Comparison of ENCODE assay signal across 20 cellular contexts in genomic region chr1:27617420-27617819, GRCh38. TPM values are rescaled to one million over a fixed set of nuclear protein-coding genes. Genes with fewer than 3 reads are reported as not detected.
DNase-seq lines count a peak whose midpoint lies in the region; ATAC-seq and TF ChIP-seq lines count a peak whose summit lies in the region.
"Had no signal": no experiment of that assay in that cellular context is flagged by ENCODE, and none has a peak within 500 bp of the region (broad histone marks: within the 10 kb centered on the region; RNA-seq: fewer than 3 reads in every experiment).

No MANE protein-coding gene starts in this region.

- no peak overlapping the region for H3K4me3 ChIP-seq in GM23338
- H3K4me3 ChIP-seq: GM23248, ovary had no signal

- H2AFZ ChIP-seq in GM23338, result peak overlapping the region; percentile 38; the same call in 1 of the 2 replicates
- H2AFZ ChIP-seq: GM23248 had no signal

- H3K36me3 ChIP-seq in GM23338 (ENCODE audit: insufficient read depth), result no peaks in the 10 kb centered on the region
- H3K36me3 ChIP-seq: BE2C, ovary had no signal

- H3K27ac Mint-ChIP-seq in CD4-positive, alpha-beta T cell, result peak overlapping the region; percentile 80
- H3K27ac Mint-ChIP-seq in GM23338, result no peak overlapping the region
- H3K27ac Mint-ChIP-seq in activated naive CD8-positive, alpha-beta T cell treated with anti-CD3 and anti-CD28 coated beads, Interleukin-2, amount 10 ng/mL, durations not matched to agents 7 days and 5 days, result peak overlapping the region; percentile 88
- H3K27ac Mint-ChIP-seq in nephron progenitor cell, result peak overlapping the region; percentile 73

- H3K4me3 Mint-ChIP-seq in CD4-positive, alpha-beta T cell, result peak overlapping the region; percentile 12
- H3K4me3 Mint-ChIP-seq in GM23338 (no peak overlapping the region; the same call in 2 of the 3 replicates), nephron progenitor cell (no peak overlapping the region)
- peak overlapping the region; percentile 66 for H3K4me3 Mint-ChIP-seq in activated naive CD8-positive, alpha-beta T cell treated with anti-CD3 and anti-CD28 coated beads, Interleukin-2, amount 10 ng/mL, durations not matched to agents 7 days and 5 days

- no peaks in the 10 kb centered on the region; the same call in 1 of the 2 replicates for H4K20me1 ChIP-seq in GM23338 (replicated peaks; ENCODE audit: insufficient read depth)

- H3K4me1 ChIP-seq in GM23338 (ENCODE audit: insufficient read depth), result peaks cover 18% of the 10 kb centered on the region
- H3K4me1 ChIP-seq: BE2C had no signal

- H3K4me2 ChIP-seq in GM23338, result no peak overlapping the region

- intact Hi-C loops in CD4-positive, alpha-beta T cell (cut with DNase I, micrococcal nuclease), result no loop called here

- H3K27me3 ChIP-seq in CD4-positive, alpha-beta T cell (ENCODE audit: control insufficient read depth, insufficient read depth, low read length), result no peaks in the 10 kb centered on the region
- H3K27me3 ChIP-seq in GM23338 (ENCODE audit: insufficient read depth), result peaks cover 6% of the 10 kb centered on the region; the same call in 1 of the 2 replicates
- H3K27me3 ChIP-seq: BE2C, ovary had no signal

- no peaks in the 10 kb centered on the region for H3K27me3 Mint-ChIP-seq in CD4-positive, alpha-beta T cell
- H3K27me3 Mint-ChIP-seq in GM23338 (ENCODE audit: insufficient read depth, low read depth, poor library complexity) (peaks cover 18% of the 10 kb centered on the region), nephron progenitor cell (ENCODE audit: low read depth, poor library complexity) (peaks cover 6% of the 10 kb centered on the region)
- no peaks in the 10 kb centered on the region for H3K27me3 Mint-ChIP-seq in activated naive CD8-positive, alpha-beta T cell treated with anti-CD3 and anti-CD28 coated beads, Interleukin-2, amount 10 ng/mL, durations not matched to agents 7 days and 5 days

- peak overlapping the region; percentile 65 for H3K27ac ChIP-seq in CD4-positive, alpha-beta T cell (ENCODE audit: low read depth, low read length)
- H3K27ac ChIP-seq in GM23338 (ENCODE audit: low read depth), result no peak overlapping the region
- H3K27ac ChIP-seq: GM23248, ovary had no signal

- ATAC-seq in CD4-positive, alpha-beta T cell (ENCODE audit: poor library complexity), result no peak
- ATAC-seq in GM23338, result no peak
- no peak for ATAC-seq in activated naive CD8-positive, alpha-beta T cell treated with anti-CD3 and anti-CD28 coated beads, Interleukin-2, amount 10 ng/mL, durations not matched to agents 7 days and 5 days (ENCODE audit: low read depth)
- ATAC-seq in HG02623 (IDR thresholded peaks at IDR 0.05; ENCODE audit: unreplicated experiment), result no peak
- no peak for ATAC-seq in GM21423 (IDR thresholded peaks at IDR 0.05; ENCODE audit: unreplicated experiment)
- ATAC-seq: esophagus mucosa, PC-3 had no signal

- no peaks in the 10 kb centered on the region for H3K79me2 ChIP-seq in GM23338 (replicated peaks; ENCODE audit: insufficient read depth)

- POLR2A ChIA-PET in CD4-positive, alpha-beta T cell (lab: Charles Lee), result interaction anchor here (3.9 kb wide), 1 partner anchor 45 kb away, joined by 23 read pairs; no protein-coding TSS in a partner anchor
- POLR2A ChIA-PET in activated naive CD8-positive, alpha-beta T cell treated with anti-CD3 and anti-CD28 coated beads, Interleukin-2, amount 10 ng/mL, durations not matched to agents 7 days and 5 days (lab: Charles Lee), result interaction anchor here (1.0 to 5.9 kb wide), 5 partner anchors 9 to 49 kb away, joined by 3 to 46 read pairs (median 8); no protein-coding TSS in a partner anchor

- no peaks in the 10 kb centered on the region for H3K9me2 ChIP-seq in GM23338 (ENCODE audit: insufficient read depth)

- CTCF ChIA-PET in CD4-positive, alpha-beta T cell (lab: Charles Lee), result interaction anchor here (1.0 to 1.4 kb wide), 2 partner anchors 44 to 52 kb away, joined by 3 to 4 read pairs; no protein-coding TSS in a partner anchor

- DNase-seq in CD4-positive, alpha-beta T cell, result no peak
- DNase-seq in GM23338 (ENCODE audit: low spot score) (no peak), nephron progenitor cell (no peak), COLO668 (lab: John Stamatoyannopoulos, UW; ENCODE audit: unreplicated experiment) (no peak), NCI-H2107 (lab: John Stamatoyannopoulos, UW) (no peak)
- no peak for DNase-seq in activated naive CD8-positive, alpha-beta T cell treated with anti-CD3 and anti-CD28 coated beads, Interleukin-2, amount 10 ng/mL, durations not matched to agents 7 days and 5 days
- DNase-seq: BE2C; DMS53; GM23248; NCI-H1436 treated with DMSO at 0.1 percent for 48 hours; NCI-H748 treated with DMSO at 0.1 percent for 48 hours; ovary; PC-3; SIG-M5; stimulated activated CD8-positive, alpha-beta memory T cell treated with anti-CD3 and anti-CD28 coated beads, Interleukin-4, amount 100 ng/mL, for 48 hours; T-helper 9 cell had no signal

- no peaks in the 10 kb centered on the region for H3K36me3 Mint-ChIP-seq in CD4-positive, alpha-beta T cell (ENCODE audit: low read depth)
- H3K36me3 Mint-ChIP-seq in GM23338 (ENCODE audit: low read depth), result no peaks in the 10 kb centered on the region; the same call in 2 of the 3 replicates
- no peaks in the 10 kb centered on the region for H3K36me3 Mint-ChIP-seq in activated naive CD8-positive, alpha-beta T cell treated with anti-CD3 and anti-CD28 coated beads, Interleukin-2, amount 10 ng/mL, durations not matched to agents 7 days and 5 days
- H3K36me3 Mint-ChIP-seq in nephron progenitor cell (ENCODE audit: low read depth), result no peaks in the 10 kb centered on the region

- H3K4me1 Mint-ChIP-seq in CD4-positive, alpha-beta T cell (ENCODE audit: low read depth), result peaks cover 67% of the 10 kb centered on the region
- H3K4me1 Mint-ChIP-seq in GM23338 (peaks cover 20% of the 10 kb centered on the region), nephron progenitor cell (peaks cover 45% of the 10 kb centered on the region)
- H3K4me1 Mint-ChIP-seq in activated naive CD8-positive, alpha-beta T cell treated with anti-CD3 and anti-CD28 coated beads, Interleukin-2, amount 10 ng/mL, durations not matched to agents 7 days and 5 days, result peaks cover 30% of the 10 kb centered on the region

- H3K9me3 ChIP-seq in CD4-positive, alpha-beta T cell (ENCODE audit: control insufficient read depth, low read length), result no peaks in the 10 kb centered on the region
- H3K9me3 ChIP-seq: BE2C, ovary had no signal

- H3K9me3 Mint-ChIP-seq in CD4-positive, alpha-beta T cell, result no peaks in the 10 kb centered on the region
- no peaks in the 10 kb centered on the region; the same call in 2 of the 3 replicates for H3K9me3 Mint-ChIP-seq in GM23338
- no peaks in the 10 kb centered on the region for H3K9me3 Mint-ChIP-seq in activated naive CD8-positive, alpha-beta T cell treated with anti-CD3 and anti-CD28 coated beads, Interleukin-2, amount 10 ng/mL, durations not matched to agents 7 days and 5 days
- no peaks in the 10 kb centered on the region for H3K9me3 Mint-ChIP-seq in nephron progenitor cell

- TF ChIP-seq CTCF in CD4-positive, alpha-beta T cell (IDR thresholded peaks at IDR 0.05), result no peak
- no peak for TF ChIP-seq CTCF in GM23338 (conservative IDR thresholded peaks at IDR 0.05; ENCODE audit: low read depth in 2 of 2)
- TF ChIP-seq CTCF in nephron progenitor cell (IDR thresholded peaks at IDR 0.05), result no peak

- H3F3A ChIP-seq in GM23338 (replicated peaks; ENCODE audit: low read depth), result peaks cover 21% of the 10 kb centered on the region

TF ChIP-seq in GM23338, 12 proteins besides CTCF, POLR2A, EP300 and RAD21 (continues in another document):
- no peak for TF ChIP-seq REST (IDR thresholded peaks at IDR 0.05; ENCODE audit: unreplicated experiment)
- TF ChIP-seq STAT1 (IDR thresholded peaks at IDR 0.05; ENCODE audit: unreplicated experiment), result no peak
- no peak for TF ChIP-seq NANOG (IDR thresholded peaks at IDR 0.05; ENCODE audit: borderline replicate concordance)
- TF ChIP-seq EZH2phosphoT487 (IDR thresholded peaks at IDR 0.05; ENCODE audit: unreplicated experiment), result no peak

RNA-seq across cellular contexts. Expression of gene AHDC1, which starts 13.5 kb away (rescaled TPM):
- total RNA-seq in CD4-positive, alpha-beta T cell, result 10 to 100 TPM; 20.8 to 22.9 TPM
- total RNA-seq in GM23338 (2014; rRNA removed; shearing (Covaris generic)), result 19.1 and 22.2 TPM in 2 replicates
- 6.8 and 8.3 TPM in 2 replicates for polyA plus RNA-seq in GM23338 (2016; fragmentation: Nextera tagmentation; extraction: Ambion mirVana)
- total RNA-seq in activated naive CD8-positive, alpha-beta T cell treated with anti-CD3 and anti-CD28 coated beads, Interleukin-2, amount 10 ng/mL, durations not matched to agents 7 days and 5 days, result 10 to 100 TPM; 21.6 to 22.2 TPM

RNA-seq across cellular contexts. Expression of gene FGR, which starts 17.6 kb away (rescaled TPM):
- total RNA-seq in CD4-positive, alpha-beta T cell, result 1 to 10 TPM; 3.0 to 3.2 TPM
- 0.16 and 0.56 TPM in 2 replicates for total RNA-seq in GM23338 (2014; rRNA removed; shearing (Covaris generic))
- polyA plus RNA-seq in GM23338 (2016; fragmentation: Nextera tagmentation; extraction: Ambion mirVana), result 0.42 and 0.53 TPM in 2 replicates
- 1 to 10 TPM; 4.7 to 6.0 TPM for total RNA-seq in activated naive CD8-positive, alpha-beta T cell treated with anti-CD3 and anti-CD28 coated beads, Interleukin-2, amount 10 ng/mL, durations not matched to agents 7 days and 5 days
- total RNA-seq: glomerular endothelial cell, GM23248, PC-3 had no signal
- polyA plus RNA-seq: GM23248 had no signal

RNA-seq across cellular contexts. Expression of gene IFI6, which starts 54.6 kb away (rescaled TPM):
- 10 to 100 TPM; 33.6 to 36.2 TPM for total RNA-seq in CD4-positive, alpha-beta T cell
- 6.3 and 9.4 TPM in 2 replicates for total RNA-seq in GM23338 (2014; rRNA removed; shearing (Covaris generic))
- polyA plus RNA-seq in GM23338 (2016; fragmentation: Nextera tagmentation; extraction: Ambion mirVana), result 15.6 and 16.0 TPM in 2 replicates
- total RNA-seq in activated naive CD8-positive, alpha-beta T cell treated with anti-CD3 and anti-CD28 coated beads, Interleukin-2, amount 10 ng/mL, durations not matched to agents 7 days and 5 days, result 100 to 1,000 TPM; 310 to 357 TPM

Comparison
In these comparisons a context has a peak if more than half of its experiments do, and no peak if none do; other contexts are left out.
1. H3K4me3 Mint-ChIP-seq: peak in CD4-positive, alpha-beta T cell (single experiment) and activated naive CD8-positive, alpha-beta T cell treated with anti-CD3 and anti-CD28 coated beads, Interleukin-2, amount 10 ng/mL, durations not matched to agents 7 days and 5 days (single experiment); none in GM23338 (single experiment) and nephron progenitor cell (single experiment).
2. RNA of gene IFI6, which starts 54.6 kb away (total RNA-seq): 310 to 357 TPM in activated naive CD8-positive, alpha-beta T cell treated with anti-CD3 and anti-CD28 coated beads, Interleukin-2, amount 10 ng/mL, durations not matched to agents 7 days and 5 days; 33.6 to 36.2 TPM in CD4-positive, alpha-beta T cell and 6.3 to 9.4 TPM in GM23338; every median in the first group is over 4 times any median in the second.